In genomic region chr5:68406344-68406743, GRCh38 we compare ENCODE assay signal across 1 cellular context.
TF ChIP-seq lines count a peak whose summit lies in the region.

No MANE protein-coding gene starts in this region.

TF ChIP-seq in GM23338, 12 proteins besides CTCF, POLR2A, EP300 and RAD21 (continued from another document):
- no peak for TF ChIP-seq ZNF462 (CRISPR knock-in tag; IDR thresholded peaks at IDR 0.05)
- TF ChIP-seq REST (IDR thresholded peaks at IDR 0.05; ENCODE audit: unreplicated experiment), result no peak
- no peak for TF ChIP-seq NANOG (IDR thresholded peaks at IDR 0.05; ENCODE audit: borderline replicate concordance)
- TF ChIP-seq ZNF331 (CRISPR knock-in tag; IDR thresholded peaks at IDR 0.05; ENCODE audit: low read depth), result no peak
- no peak for TF ChIP-seq JUNB (IDR thresholded peaks at IDR 0.05; ENCODE audit: unreplicated experiment)
- no peak for TF ChIP-seq EZH2phosphoT487 (IDR thresholded peaks at IDR 0.05; ENCODE audit: unreplicated experiment)
